17 cellular contexts compared by ENCODE assay signal in the genomic region with DNA sequence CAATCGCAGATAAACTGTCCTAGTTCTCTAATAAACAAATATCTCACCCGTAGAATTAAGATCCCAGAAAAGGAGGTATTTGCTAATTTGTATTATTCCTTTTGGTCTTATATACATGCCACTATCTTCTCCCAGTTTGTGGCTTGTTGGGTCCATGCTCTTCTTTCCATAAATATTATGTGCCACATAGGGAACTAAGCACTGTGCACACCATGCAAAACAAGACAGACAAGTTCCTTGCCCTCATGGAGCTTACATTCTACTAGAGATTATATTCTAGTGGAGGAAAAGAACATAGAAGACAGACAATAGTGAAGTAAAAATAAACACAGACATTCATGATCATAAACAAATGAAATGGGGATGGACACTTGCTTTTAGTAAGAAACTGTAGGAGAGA. TPM values are rescaled to one million over a fixed set of nuclear protein-coding genes. Genes with fewer than 3 reads are reported as not detected.
"Had no signal": no experiment of that assay in that cellular context is flagged by ENCODE, and none has a peak within 500 bp of the region (broad histone marks: within the 10 kb centered on the region; RNA-seq: fewer than 3 reads in every experiment).

No MANE protein-coding gene starts in this region.

- H3K4me3 ChIP-seq: coronary artery, gastrocnemius medialis, heart right ventricle, right atrium auricular region, sigmoid colon, skin epidermis, stomach, thoracic aorta, transverse colon had no signal

- H3K4me3 Mint-ChIP-seq: endodermal cell; naive thymus-derived CD4-positive, alpha-beta T cell had no signal

- ATAC-seq: gastrocnemius medialis; heart right ventricle; naive thymus-derived CD4-positive, alpha-beta T cell had no signal

- H3K27ac Mint-ChIP-seq: endodermal cell had no signal

- H3K9me3 Mint-ChIP-seq: endodermal cell had no signal

- H3K27ac ChIP-seq: coronary artery, gastrocnemius medialis, heart right ventricle, right atrium auricular region, sigmoid colon, skin epidermis, stomach, thoracic aorta, transverse colon had no signal

- H3K9me3 ChIP-seq: gastrocnemius medialis, heart right ventricle, right atrium auricular region, sigmoid colon, stomach, thoracic aorta, transverse colon had no signal

- H3K27me3 Mint-ChIP-seq: naive thymus-derived CD4-positive, alpha-beta T cell had no signal

- DNase-seq: effector CD4-positive, alpha-beta T cell; endodermal cell; gastrocnemius medialis; heart right ventricle; hypothalamus; kidney glomerular epithelial cell; naive thymus-derived CD4-positive, alpha-beta T cell; sigmoid colon; stimulated activated naive CD4-positive, alpha-beta T cell; stomach; substantia nigra; transverse colon had no signal

- H3K27me3 ChIP-seq: gastrocnemius medialis, heart right ventricle, right atrium auricular region, sigmoid colon, stomach, transverse colon had no signal

RNA-seq across cellular contexts. Expression of a gene that starts 45.7 kb away (rescaled TPM):
- total RNA-seq: mononuclear cell had no signal
